Comparison of ENCODE assay signal across 13 cellular contexts in the genomic region with DNA sequence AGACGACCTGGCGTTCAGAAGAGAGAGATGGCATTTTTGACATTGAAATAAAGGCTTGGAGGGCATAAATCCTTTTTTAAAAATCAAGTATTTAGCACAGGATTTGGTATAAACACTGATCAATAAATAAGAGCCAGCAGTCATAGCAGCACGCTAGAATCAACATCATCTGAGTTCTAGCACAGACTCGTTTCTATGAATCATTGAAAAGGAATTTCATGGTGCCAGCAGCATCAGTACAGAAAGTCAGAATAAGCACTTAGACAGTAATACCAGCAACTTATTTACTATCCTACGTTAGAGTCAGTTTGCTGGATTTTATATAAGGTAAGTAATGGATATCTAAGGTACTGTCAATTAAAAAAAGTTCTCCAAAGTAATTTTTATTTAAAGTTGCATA.
DNase-seq lines count a peak whose midpoint lies in the region; ATAC-seq, FAIRE-seq and TF ChIP-seq lines count a peak whose summit lies in the region.
"Had no signal": no experiment of that assay in that cellular context is flagged by ENCODE, and none has a peak within 500 bp of the region (broad histone marks: within the 10 kb centered on the region; RNA-seq: fewer than 3 reads in every experiment).

No MANE protein-coding gene starts in this region.

- intact Hi-C loops in ascending aorta (cut with DNase I): no loop called here

- no peaks in the 10 kb centered on the region for H3K9me2 ChIP-seq in hepatocyte (replicated peaks; ENCODE audit: insufficient read depth)

- H3K36me3 ChIP-seq in hepatocyte (replicated peaks; ENCODE audit: insufficient read depth, low read depth) (no peaks in the 10 kb centered on the region), ascending aorta (no peaks in the 10 kb centered on the region)
- H3K36me3 ChIP-seq: upper lobe of left lung had no signal

- H4K20me1 ChIP-seq in hepatocyte (ENCODE audit: insufficient read depth, poor library complexity, severe bottlenecking): no peaks in the 10 kb centered on the region

- no peaks in the 10 kb centered on the region for H3K27me3 ChIP-seq in hepatocyte
- H3K27me3 ChIP-seq in ascending aorta: no peaks in the 10 kb centered on the region
- H3K27me3 ChIP-seq: upper lobe of left lung had no signal

- peak overlapping the region; percentile 16 for H3K4me2 ChIP-seq in hepatocyte

- no peak for FAIRE-seq in urothelium cell line (lab: Jason Lieb, UNC)

- H3K4me1 ChIP-seq in hepatocyte (ENCODE audit: insufficient read depth) (no peaks in the 10 kb centered on the region), ascending aorta (peaks cover 0 to 7% of the 10 kb centered on the region in 2 donors)
- H3K4me1 ChIP-seq: upper lobe of left lung had no signal

- H3K9me3 ChIP-seq in hepatocyte (ENCODE audit: low read depth) (no peaks in the 10 kb centered on the region), ascending aorta (no peaks in the 10 kb centered on the region)
- H3K9me3 ChIP-seq: upper lobe of left lung had no signal

- WGBS in hepatocyte (ENCODE audit: low lambda C conversion rate, missing lambda C conversion rate): 34% methylated on average over 5 of the region's 5 CpGs

- DNase-seq in NCI-H2196 (lab: John Stamatoyannopoulos, UW; ENCODE audit: unreplicated experiment) (peak; percentile 5), NCI-H2196 treated with DMSO at 0.1 percent for 48 hours (lab: John Stamatoyannopoulos, UW; ENCODE audit: unreplicated experiment) (no peak), astrocyte of the hippocampus (ENCODE audit: low read depth, low spot score) (peak; percentile 79), hepatocyte (ENCODE audit: low spot score) (peak; percentile 55), urothelium cell line (ENCODE audit: low spot score) (peak; percentile 47), ascending aorta (ENCODE audit: low spot score in 2 of 2) (no peak)
- DNase-seq in activated CD4-positive, alpha-beta T cell treated with anti-CD3 and anti-CD28 coated beads for 1 hour: no peak
- DNase-seq: activated CD4-positive, alpha-beta T cell treated with anti-CD3 and anti-CD28 coated beads for 36 hours; naive thymus-derived CD4-positive, alpha-beta T cell; NCI-H1105 treated with DMSO at 0.1 percent for 48 hours; upper lobe of left lung had no signal

- no peak overlapping the region for H2AFZ ChIP-seq in hepatocyte

- TF ChIP-seq CTCF in hepatocyte (IDR thresholded peaks at IDR 0.05; ENCODE audit: poor library complexity) (no peak), ascending aorta (IDR thresholded peaks at IDR 0.05) (no peak)

- H3K79me2 ChIP-seq in hepatocyte: no peaks in the 10 kb centered on the region

- H3K4me3 ChIP-seq in hepatocyte (no peak overlapping the region), ascending aorta (no peak overlapping the region)
- H3K4me3 ChIP-seq: upper lobe of left lung had no signal

- ATAC-seq in HG03521 (IDR thresholded peaks at IDR 0.05; ENCODE audit: unreplicated experiment): no peak
- ATAC-seq: activated CD4-positive, alpha-beta T cell treated with anti-CD3 and anti-CD28 coated beads for 36 hours; naive thymus-derived CD4-positive, alpha-beta T cell had no signal

- H3K27ac ChIP-seq in hepatocyte (peak overlapping the region; percentile 5), ascending aorta (no peak overlapping the region)
- H3K27ac ChIP-seq: 22Rv1, upper lobe of left lung had no signal

Comparison
In these comparisons a context has a peak if more than half of its experiments do, and no peak if none do; other contexts are left out.
1. DNase-seq: peak in NCI-H2196 (single experiment), astrocyte of the hippocampus (single experiment), hepatocyte (single experiment) and urothelium cell line (single experiment); none in NCI-H2196 treated with DMSO at 0.1 percent for 48 hours (single experiment), ascending aorta (0 of 2) and activated CD4-positive, alpha-beta T cell treated with anti-CD3 and anti-CD28 coated beads for 1 hour (single experiment).